In the genomic region with DNA sequence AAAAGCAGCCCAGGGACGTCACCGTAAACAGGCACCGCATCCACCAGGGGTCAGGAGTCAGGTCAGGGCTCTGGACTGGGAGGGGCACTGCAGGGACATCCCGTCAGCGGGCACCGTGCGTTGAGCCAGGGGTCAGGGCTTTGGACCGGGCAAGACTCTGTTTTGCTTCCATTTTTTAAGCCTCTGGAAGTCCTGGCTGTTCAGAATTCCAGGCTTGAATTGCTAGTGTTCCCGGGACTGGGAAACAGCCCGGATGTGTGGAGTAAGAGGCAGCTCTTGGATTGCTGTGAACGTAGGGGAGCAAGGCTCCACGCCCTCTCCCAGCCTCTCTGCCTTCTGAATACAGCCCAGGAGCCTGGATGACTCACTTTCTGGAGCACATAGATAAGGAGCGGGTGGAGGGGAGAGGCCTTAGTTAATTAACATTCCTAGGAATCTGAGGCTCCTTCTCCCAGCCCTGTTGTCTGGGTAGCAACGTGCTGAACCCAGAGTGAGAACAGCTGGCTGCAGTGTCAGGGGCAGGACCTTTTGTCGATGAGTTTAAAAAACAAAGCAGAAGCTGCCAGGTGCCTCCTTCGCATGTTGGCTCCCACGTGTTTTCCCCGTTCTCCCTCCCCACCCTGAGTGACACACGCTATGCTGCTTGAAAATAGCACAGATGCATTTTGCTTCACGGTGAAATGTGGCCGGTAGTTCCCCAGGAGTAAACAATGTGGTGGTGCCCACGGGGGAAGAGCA, we compare ENCODE assay signal across 1 cellular context.
TF ChIP-seq lines count a peak whose summit lies in the region.

No MANE protein-coding gene starts in this region.

TF ChIP-seq in HepG2, 621 proteins besides CTCF, POLR2A, EP300 and RAD21 (continued from another document and continues in another):
- no peak for TF ChIP-seq SOX6 (IDR thresholded peaks at IDR 0.05)
- peak; percentile 53 for TF ChIP-seq SOX6 (CRISPR knock-in tag; IDR thresholded peaks at IDR 0.05)
- no peak for TF ChIP-seq ELF4 (CRISPR knock-in tag; IDR thresholded peaks at IDR 0.05; ENCODE audit: borderline replicate concordance)
- TF ChIP-seq ZNF280B (CRISPR knock-in tag; IDR thresholded peaks at IDR 0.05; ENCODE audit: borderline replicate concordance), result no peak
- TF ChIP-seq MTA1 (CRISPR knock-in tag; IDR thresholded peaks at IDR 0.05; ENCODE audit: borderline replicate concordance), result 0 out of 2 replicates have a peak, but pooled peaks have one; percentile 15
- TF ChIP-seq ZNF704 (CRISPR knock-in tag; IDR thresholded peaks at IDR 0.05; ENCODE audit: borderline replicate concordance), result no peak
- no peak for TF ChIP-seq PCBP2 (optimal IDR thresholded peaks at IDR 0.05; ENCODE audit: low read depth, low read length, poor library complexity, severe bottlenecking)
- no peak for TF ChIP-seq FOXM1 (CRISPR knock-in tag; IDR thresholded peaks at IDR 0.05)
- TF ChIP-seq MXD4 (CRISPR knock-in tag; IDR thresholded peaks at IDR 0.05), result no peak
- TF ChIP-seq RFX3 (CRISPR knock-in tag; IDR thresholded peaks at IDR 0.05), result no peak
- TF ChIP-seq ASH2L (IDR thresholded peaks at IDR 0.05; ENCODE audit: insufficient read length, low read depth, low read length), result no peak
- TF ChIP-seq, protein P1, sequence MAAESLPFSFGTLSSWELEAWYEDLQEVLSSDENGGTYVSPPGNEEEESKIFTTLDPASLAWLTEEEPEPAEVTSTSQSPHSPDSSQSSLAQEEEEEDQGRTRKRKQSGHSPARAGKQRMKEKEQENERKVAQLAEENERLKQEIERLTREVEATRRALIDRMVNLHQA (CRISPR knock-in tag; IDR thresholded peaks at IDR 0.05), result no peak
- no peak for TF ChIP-seq RARG (CRISPR knock-in tag; IDR thresholded peaks at IDR 0.05; ENCODE audit: low read depth)
- no peak for TF ChIP-seq ZNF234 (CRISPR knock-in tag; conservative IDR thresholded peaks at IDR 0.05)
- TF ChIP-seq ZNF326 (CRISPR knock-in tag; IDR thresholded peaks at IDR 0.05; ENCODE audit: borderline replicate concordance), result no peak
- TF ChIP-seq, protein P2, sequence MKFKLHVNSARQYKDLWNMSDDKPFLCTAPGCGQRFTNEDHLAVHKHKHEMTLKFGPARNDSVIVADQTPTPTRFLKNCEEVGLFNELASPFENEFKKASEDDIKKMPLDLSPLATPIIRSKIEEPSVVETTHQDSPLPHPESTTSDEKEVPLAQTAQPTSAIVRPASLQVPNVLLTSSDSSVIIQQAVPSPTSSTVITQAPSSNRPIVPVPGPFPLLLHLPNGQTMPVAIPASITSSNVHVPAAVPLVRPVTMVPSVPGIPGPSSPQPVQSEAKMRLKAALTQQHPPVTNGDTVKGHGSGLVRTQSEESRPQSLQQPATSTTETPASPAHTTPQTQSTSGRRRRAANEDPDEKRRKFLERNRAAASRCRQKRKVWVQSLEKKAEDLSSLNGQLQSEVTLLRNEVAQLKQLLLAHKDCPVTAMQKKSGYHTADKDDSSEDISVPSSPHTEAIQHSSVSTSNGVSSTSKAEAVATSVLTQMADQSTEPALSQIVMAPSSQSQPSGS (CRISPR knock-in tag; IDR thresholded peaks at IDR 0.05), result no peak
- TF ChIP-seq, protein P3, sequence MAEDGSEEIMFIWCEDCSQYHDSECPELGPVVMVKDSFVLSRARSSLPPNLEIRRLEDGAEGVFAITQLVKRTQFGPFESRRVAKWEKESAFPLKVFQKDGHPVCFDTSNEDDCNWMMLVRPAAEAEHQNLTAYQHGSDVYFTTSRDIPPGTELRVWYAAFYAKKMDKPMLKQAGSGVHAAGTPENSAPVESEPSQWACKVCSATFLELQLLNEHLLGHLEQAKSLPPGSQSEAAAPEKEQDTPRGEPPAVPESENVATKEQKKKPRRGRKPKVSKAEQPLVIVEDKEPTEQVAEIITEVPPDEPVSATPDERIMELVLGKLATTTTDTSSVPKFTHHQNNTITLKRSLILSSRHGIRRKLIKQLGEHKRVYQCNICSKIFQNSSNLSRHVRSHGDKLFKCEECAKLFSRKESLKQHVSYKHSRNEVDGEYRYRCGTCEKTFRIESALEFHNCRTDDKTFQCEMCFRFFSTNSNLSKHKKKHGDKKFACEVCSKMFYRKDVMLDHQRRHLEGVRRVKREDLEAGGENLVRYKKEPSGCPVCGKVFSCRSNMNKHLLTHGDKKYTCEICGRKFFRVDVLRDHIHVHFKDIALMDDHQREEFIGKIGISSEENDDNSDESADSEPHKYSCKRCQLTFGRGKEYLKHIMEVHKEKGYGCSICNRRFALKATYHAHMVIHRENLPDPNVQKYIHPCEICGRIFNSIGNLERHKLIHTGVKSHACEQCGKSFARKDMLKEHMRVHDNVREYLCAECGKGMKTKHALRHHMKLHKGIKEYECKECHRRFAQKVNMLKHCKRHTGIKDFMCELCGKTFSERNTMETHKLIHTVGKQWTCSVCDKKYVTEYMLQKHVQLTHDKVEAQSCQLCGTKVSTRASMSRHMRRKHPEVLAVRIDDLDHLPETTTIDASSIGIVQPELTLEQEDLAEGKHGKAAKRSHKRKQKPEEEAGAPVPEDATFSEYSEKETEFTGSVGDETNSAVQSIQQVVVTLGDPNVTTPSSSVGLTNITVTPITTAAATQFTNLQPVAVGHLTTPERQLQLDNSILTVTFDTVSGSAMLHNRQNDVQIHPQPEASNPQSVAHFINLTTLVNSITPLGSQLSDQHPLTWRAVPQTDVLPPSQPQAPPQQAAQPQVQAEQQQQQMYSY (CRISPR knock-in tag; IDR thresholded peaks at IDR 0.05), result peak; percentile 90
- TF ChIP-seq ZNF670 (CRISPR knock-in tag; IDR thresholded peaks at IDR 0.05; ENCODE audit: borderline replicate concordance), result no peak
- TF ChIP-seq ZNF850 (CRISPR knock-in tag; conservative IDR thresholded peaks at IDR 0.05), result no peak
- TF ChIP-seq ZNF33B (CRISPR knock-in tag; IDR thresholded peaks at IDR 0.05), result no peak
- TF ChIP-seq ZNF230 (CRISPR knock-in tag; IDR thresholded peaks at IDR 0.05), result no peak
- no peak for TF ChIP-seq SP2 (CRISPR knock-in tag; IDR thresholded peaks at IDR 0.05)
- TF ChIP-seq, protein P4, sequence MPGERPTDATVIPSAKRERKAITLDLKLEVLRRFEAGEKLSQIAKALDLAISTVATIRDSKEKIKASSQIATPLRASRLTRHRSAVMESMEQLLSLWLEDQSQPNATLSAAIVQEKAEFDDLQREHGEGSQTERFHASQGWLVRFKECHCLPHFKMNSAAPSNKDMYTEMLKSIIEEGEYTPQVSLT (CRISPR knock-in tag; IDR thresholded peaks at IDR 0.05; ENCODE audit: borderline replicate concordance, low read depth), result no peak
- peak; percentile 40; the same call in 1 of the 2 replicates for TF ChIP-seq ETV5 (CRISPR knock-in tag; IDR thresholded peaks at IDR 0.05; ENCODE audit: borderline replicate concordance)
- peak; percentile 46; the same call in 1 of the 2 replicates for TF ChIP-seq FOXO1 (CRISPR knock-in tag; IDR thresholded peaks at IDR 0.05)
- peak; percentile 53; the same call in 1 of the 2 replicates for TF ChIP-seq ZNF292 (CRISPR knock-in tag; IDR thresholded peaks at IDR 0.05; ENCODE audit: borderline replicate concordance, low read depth)
- no peak for TF ChIP-seq LCORL (IDR thresholded peaks at IDR 0.05)
- TF ChIP-seq LCORL (CRISPR knock-in tag; IDR thresholded peaks at IDR 0.05), result peak; percentile 76
- TF ChIP-seq ZNF766 (CRISPR knock-in tag; IDR thresholded peaks at IDR 0.05; ENCODE audit: borderline replicate concordance), result no peak
- TF ChIP-seq ZNF276 (CRISPR knock-in tag; IDR thresholded peaks at IDR 0.05; ENCODE audit: low read depth), result no peak
- no peak for TF ChIP-seq HMGXB3 (CRISPR knock-in tag; IDR thresholded peaks at IDR 0.05; ENCODE audit: borderline replicate concordance)
- no peak for TF ChIP-seq PRPF4 (IDR thresholded peaks at IDR 0.05; ENCODE audit: low read depth, low read length, poor library complexity, severe bottlenecking)
- TF ChIP-seq HDAC6 (IDR thresholded peaks at IDR 0.05; ENCODE audit: low read depth, low read length), result no peak
- no peak for TF ChIP-seq MBNL3 (CRISPR knock-in tag; conservative IDR thresholded peaks at IDR 0.05)
- TF ChIP-seq, protein P5, sequence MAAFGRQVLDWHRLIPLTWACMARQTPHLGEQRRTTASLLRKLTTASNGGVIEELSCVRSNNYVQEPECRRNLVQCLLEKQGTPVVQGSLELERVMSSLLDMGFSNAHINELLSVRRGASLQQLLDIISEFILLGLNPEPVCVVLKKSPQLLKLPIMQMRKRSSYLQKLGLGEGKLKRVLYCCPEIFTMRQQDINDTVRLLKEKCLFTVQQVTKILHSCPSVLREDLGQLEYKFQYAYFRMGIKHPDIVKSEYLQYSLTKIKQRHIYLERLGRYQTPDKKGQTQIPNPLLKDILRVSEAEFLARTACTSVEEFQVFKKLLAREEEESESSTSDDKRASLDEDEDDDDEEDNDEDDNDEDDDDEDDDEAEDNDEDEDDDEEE (CRISPR knock-in tag; IDR thresholded peaks at IDR 0.05), result no peak
- TF ChIP-seq KAT7 (CRISPR knock-in tag; IDR thresholded peaks at IDR 0.05; ENCODE audit: borderline replicate concordance), result no peak
- TF ChIP-seq ZNF343 (CRISPR knock-in tag; IDR thresholded peaks at IDR 0.05), result no peak
- no peak for TF ChIP-seq ATF6 (CRISPR knock-in tag; conservative IDR thresholded peaks at IDR 0.05)
- TF ChIP-seq DPF2 (CRISPR knock-in tag; IDR thresholded peaks at IDR 0.05; ENCODE audit: borderline replicate concordance, low read depth), result peak; percentile 34; the same call in 1 of the 2 replicates
- no peak for TF ChIP-seq ZNF101 (CRISPR knock-in tag; IDR thresholded peaks at IDR 0.05; ENCODE audit: borderline replicate concordance, low read depth)
